1 cellular context compared by ENCODE assay signal in genomic region chr1:59018860-59019259, GRCh38.
TF ChIP-seq lines count a peak whose summit lies in the region.

No MANE protein-coding gene starts in this region.

TF ChIP-seq in IMR-90, 13 proteins besides CTCF, POLR2A, EP300 and RAD21 (continued from another document):
- no peak for TF ChIP-seq USF2 (IDR thresholded peaks at IDR 0.05; ENCODE audit: low read depth, low read length)
